Comparison of ENCODE assay signal across 25 cellular contexts in genomic region chr1:219427400-219427799, GRCh38.
A peak's percentile ranks its signal among the peaks of the same experiment; 100 is the strongest.
DNase-seq lines count a peak whose midpoint lies in the region; ATAC-seq and TF ChIP-seq lines count a peak whose summit lies in the region.
"Had no signal": no experiment of that assay in that cellular context is flagged by ENCODE, and none has a peak within 500 bp of the region (broad histone marks: within the 10 kb centered on the region; RNA-seq: fewer than 3 reads in every experiment).

No MANE protein-coding gene starts in this region.

- DNase-seq in GM10266 (ENCODE audit: extremely low spot score) (peak; percentile 12), NCI-H2227 treated with DMSO at 0.1 percent for 48 hours (lab: John Stamatoyannopoulos, UW) (no peak), mucosa of descending colon (no peak), HK-2 (ENCODE audit: unreplicated experiment) (no peak), chondrocyte (ENCODE audit: low spot score) (no peak)
- DNase-seq: activated CD8-positive, alpha-beta T cell treated with anti-CD3 and anti-CD28 coated beads for 36 hours; activated naive CD4-positive, alpha-beta T cell treated with anti-CD3 and anti-CD28 coated beads, Interleukin-2, amount 50 U/mL, for 16 hours; activated T-cell treated with anti-CD3 and anti-CD28 coated beads, Interleukin-2, amount 50 U/mL, for 1 hour; aorta; central memory CD4-positive, alpha-beta T cell; foreskin melanocyte; lower lobe of right lung; NCI-H1092 treated with DMSO at 0.1 percent for 48 hours; NCI-H2081 treated with DMSO at 0.1 percent for 48 hours; NK-92 treated with Interleukin-12 subunit alpha and Interleukin-12 subunit beta, amount 100 ng/mL, for 24 hours; Peyer's patch; stimulated activated CD4-positive, alpha-beta T cell treated with anti-CD3 and anti-CD28 coated beads, Interleukin-2, amount 100 ng/mL, for 24 hours; stimulated activated naive CD4-positive, alpha-beta T cell; WERI-Rb-1 had no signal

- H3K36me3 ChIP-seq in mucosa of descending colon (ENCODE audit: low read depth), result no peaks in the 10 kb centered on the region
- H3K36me3 ChIP-seq: BLaER1, lower lobe of right lung, neural progenitor cell, Peyer's patch, WERI-Rb-1 had no signal

- H3K9me3 Mint-ChIP-seq in chondrocyte (ENCODE audit: low read depth), result peaks cover 4% of the 10 kb centered on the region
- H3K9me3 Mint-ChIP-seq: activated CD8-positive, alpha-beta T cell treated with anti-CD3 and anti-CD28 coated beads for 36 hours; neural progenitor cell had no signal

- peak; percentile 68 for ATAC-seq in GM18868 (IDR thresholded peaks at IDR 0.05; ENCODE audit: unreplicated experiment)
- ATAC-seq in GM21723 (IDR thresholded peaks at IDR 0.05; ENCODE audit: unreplicated experiment), result peak; percentile 65
- ATAC-seq in HG03066 (IDR thresholded peaks at IDR 0.05; ENCODE audit: low read depth, unreplicated experiment), result peak; percentile 49
- no peak for ATAC-seq in mucosa of descending colon
- ATAC-seq: activated CD8-positive, alpha-beta T cell treated with anti-CD3 and anti-CD28 coated beads for 36 hours; lower lobe of right lung had no signal

- H3K4me3 ChIP-seq in mucosa of descending colon, result no peak overlapping the region
- H3K4me3 ChIP-seq: BLaER1, hepatocyte, lower lobe of right lung, neural progenitor cell, Peyer's patch had no signal

- TF ChIP-seq CTCF in GM10266 (IDR thresholded peaks at IDR 0.05; ENCODE audit: control insufficient read depth, insufficient read depth, low read depth, missing control alignments), result no peak
- TF ChIP-seq CTCF in mucosa of descending colon (IDR thresholded peaks at IDR 0.05), result no peak
- TF ChIP-seq CTCF in chondrocyte (IDR thresholded peaks at IDR 0.05), result no peak

- intact Hi-C loops in mucosa of descending colon (cut with DNase I, micrococcal nuclease), result no loop called here

- H3K27me3 Mint-ChIP-seq in chondrocyte (ENCODE audit: low read depth), result no peaks in the 10 kb centered on the region

- no peaks in the 10 kb centered on the region for H3K4me1 Mint-ChIP-seq in chondrocyte (ENCODE audit: low read depth)

- no peaks in the 10 kb centered on the region for H3K36me3 Mint-ChIP-seq in chondrocyte (ENCODE audit: low read depth)
- H3K36me3 Mint-ChIP-seq: neural progenitor cell had no signal

- H3K4me1 ChIP-seq in mucosa of descending colon (ENCODE audit: low read depth), result no peaks in the 10 kb centered on the region
- H3K4me1 ChIP-seq: BLaER1, lower lobe of right lung, neural progenitor cell, Peyer's patch had no signal

- no peaks in the 10 kb centered on the region for H3K9me3 ChIP-seq in mucosa of descending colon
- H3K9me3 ChIP-seq: BLaER1, lower lobe of right lung, Peyer's patch had no signal

- H3K27ac Mint-ChIP-seq in chondrocyte (ENCODE audit: unreplicated experiment), result no peak overlapping the region
- H3K27ac Mint-ChIP-seq: activated CD8-positive, alpha-beta T cell treated with anti-CD3 and anti-CD28 coated beads for 36 hours; neural progenitor cell had no signal

- no peak overlapping the region for H3K4me3 Mint-ChIP-seq in chondrocyte (ENCODE audit: unreplicated experiment)
- H3K4me3 Mint-ChIP-seq: activated CD8-positive, alpha-beta T cell treated with anti-CD3 and anti-CD28 coated beads for 36 hours; neural progenitor cell had no signal
